In the genomic region with DNA sequence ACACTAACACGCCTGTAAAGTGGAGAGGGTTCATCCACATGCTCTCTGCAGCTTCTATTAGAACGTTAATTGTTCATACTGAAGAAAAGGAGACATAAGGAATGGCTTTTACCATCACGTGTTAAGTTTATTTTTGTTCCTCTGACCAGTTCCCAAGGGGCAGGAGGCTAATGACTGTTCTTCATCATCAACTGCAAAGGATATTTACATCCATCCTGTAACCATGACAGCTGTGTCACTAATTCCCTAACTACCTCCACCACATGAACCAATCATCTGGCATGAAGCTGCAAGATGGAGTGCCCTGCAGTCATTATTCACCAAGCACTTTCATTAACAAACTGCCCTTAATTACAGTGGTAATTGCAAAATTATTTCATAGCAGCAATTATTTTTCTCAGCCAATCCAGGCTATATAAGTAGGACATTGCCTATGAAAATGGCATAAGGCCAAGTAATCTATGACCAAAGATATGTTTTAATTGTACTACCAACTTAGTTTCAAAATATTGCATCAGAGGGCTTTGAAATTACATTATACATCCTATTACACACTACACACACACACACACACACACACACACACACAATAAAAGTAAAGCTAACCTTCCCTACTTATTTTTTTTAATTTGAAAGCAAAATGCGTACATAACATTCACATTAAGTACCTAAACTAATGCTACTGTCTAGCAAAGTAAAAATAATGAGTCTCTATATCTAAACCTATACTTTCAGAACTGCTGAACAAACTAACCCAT, we compare ENCODE assay signal across 16 cellular contexts.
A peak's percentile ranks its signal among the peaks of the same experiment; 100 is the strongest.
DNase-seq lines count a peak whose midpoint lies in the region; ATAC-seq and TF ChIP-seq lines count a peak whose summit lies in the region.
"Had no signal": no experiment of that assay in that cellular context is flagged by ENCODE, and none has a peak within 500 bp of the region (broad histone marks: within the 10 kb centered on the region; RNA-seq: fewer than 3 reads in every experiment).

No MANE protein-coding gene starts in this region.

- CTCF ChIA-PET in activated CD4-positive, alpha-beta T cell treated with anti-CD3 and anti-CD28 coated beads, Interleukin-2, amount 10 ng/mL, durations not matched to agents 7 days and 5 days (lab: Charles Lee), result no interaction called here

- WGBS in mesenchymal stem cell, result 50% methylated on average over 4 of the region's 4 CpGs

- peaks cover 5% of the 10 kb centered on the region for H3K27me3 Mint-ChIP-seq in activated CD4-positive, alpha-beta T cell treated with anti-CD3 and anti-CD28 coated beads, Interleukin-2, amount 10 ng/mL, durations not matched to agents 7 days and 5 days

- H3K14ac ChIP-seq in mesenchymal stem cell (ENCODE audit: low read length in 2 of 2), result no peak overlapping the region

- H3K4ac ChIP-seq in mesenchymal stem cell (ENCODE audit: low read depth in 1 of 2, low read length in 2 of 2), result no peak overlapping the region

- DNase-seq in Daoy (ENCODE audit: low read depth), result peak; percentile 11
- DNase-seq in NCI-H128 (lab: John Stamatoyannopoulos, UW; ENCODE audit: unreplicated experiment), result peak; percentile 35
- DNase-seq in NCI-H69 (lab: John Stamatoyannopoulos, UW), result peak; percentile 100
- peak; percentile 70 for DNase-seq in mesenchymal stem cell
- DNase-seq in activated CD4-positive, alpha-beta T cell treated with anti-CD3 and anti-CD28 coated beads, Interleukin-2, amount 10 ng/mL, durations not matched to agents 7 days and 5 days, result no peak
- DNase-seq in foreskin keratinocyte, result no peak
- DNase-seq in ecto neural progenitor cell (ENCODE audit: low spot score), result no peak
- DNase-seq: activated T-cell treated with anti-CD3 and anti-CD28 coated beads for 4 hours; islet precursor cell; NCI-H2081 treated with DMSO at 0.1 percent for 48 hours; psoas muscle; stimulated activated CD4-positive, alpha-beta T cell treated with anti-CD3 and anti-CD28 coated beads, Interleukin-12 subunit alpha, Interleukin-12 subunit beta, amount 100 ng/mL, for 4 hours had no signal

- POLR2A ChIA-PET in activated CD4-positive, alpha-beta T cell treated with anti-CD3 and anti-CD28 coated beads, Interleukin-2, amount 10 ng/mL, durations not matched to agents 7 days and 5 days (lab: Charles Lee), result no interaction called here

- H2BK120ac ChIP-seq in mesenchymal stem cell (ENCODE audit: low read depth, low read length), result no peak overlapping the region

- H3K9me3 ChIP-seq in mesenchymal stem cell (ENCODE audit: control insufficient read depth, low read length), result no peaks in the 10 kb centered on the region
- H3K9me3 ChIP-seq: psoas muscle had no signal

- H3K27me3 ChIP-seq in mesenchymal stem cell (ENCODE audit: control insufficient read depth in 1 of 2, insufficient read depth in 1 of 2, low read length in 2 of 2), result no peaks in the 10 kb centered on the region
- H3K27me3 ChIP-seq in foreskin keratinocyte, result no peaks in the 10 kb centered on the region

- H3K23ac ChIP-seq in mesenchymal stem cell (ENCODE audit: low read length in 2 of 2), result no peak overlapping the region

- no peak overlapping the region for H3K27ac Mint-ChIP-seq in activated CD4-positive, alpha-beta T cell treated with anti-CD3 and anti-CD28 coated beads, Interleukin-2, amount 10 ng/mL, durations not matched to agents 7 days and 5 days
- H3K27ac Mint-ChIP-seq: activated naive CD8-positive, alpha-beta T cell; stimulated activated effector memory CD8-positive, alpha-beta T cell treated with anti-CD3 and anti-CD28 coated beads, Interleukin-12 subunit alpha, Interleukin-12 subunit beta, amount 100 ng/mL, for 72 hours had no signal

- no peak overlapping the region for H2BK15ac ChIP-seq in mesenchymal stem cell (ENCODE audit: low read depth, poor library complexity, severe bottlenecking)

- ATAC-seq in foreskin keratinocyte (no peak), GM18861 (IDR thresholded peaks at IDR 0.05; ENCODE audit: unreplicated experiment) (no peak)
- ATAC-seq: psoas muscle; stimulated activated effector memory CD8-positive, alpha-beta T cell treated with anti-CD3 and anti-CD28 coated beads, Interleukin-12 subunit alpha, Interleukin-12 subunit beta, amount 100 ng/mL, for 72 hours had no signal

- H3K9ac ChIP-seq in mesenchymal stem cell (ENCODE audit: low read length), result no peak overlapping the region

- H4K91ac ChIP-seq in mesenchymal stem cell (ENCODE audit: low read length), result no peak overlapping the region

- H3K36me3 Mint-ChIP-seq in activated CD4-positive, alpha-beta T cell treated with anti-CD3 and anti-CD28 coated beads, Interleukin-2, amount 10 ng/mL, durations not matched to agents 7 days and 5 days (ENCODE audit: low read depth), result no peaks in the 10 kb centered on the region
- H3K36me3 Mint-ChIP-seq: activated naive CD8-positive, alpha-beta T cell; stimulated activated effector memory CD8-positive, alpha-beta T cell treated with anti-CD3 and anti-CD28 coated beads, Interleukin-12 subunit alpha, Interleukin-12 subunit beta, amount 100 ng/mL, for 72 hours had no signal

- H2AFZ ChIP-seq in mesenchymal stem cell (ENCODE audit: low read depth, low read length), result no peak overlapping the region

- no peaks in the 10 kb centered on the region for H3K9me3 Mint-ChIP-seq in activated CD4-positive, alpha-beta T cell treated with anti-CD3 and anti-CD28 coated beads, Interleukin-2, amount 10 ng/mL, durations not matched to agents 7 days and 5 days
- H3K9me3 Mint-ChIP-seq: nephron; stimulated activated effector memory CD8-positive, alpha-beta T cell treated with anti-CD3 and anti-CD28 coated beads, Interleukin-12 subunit alpha, Interleukin-12 subunit beta, amount 100 ng/mL, for 72 hours had no signal

- H2BK12ac ChIP-seq in mesenchymal stem cell (ENCODE audit: low read length in 2 of 2), result no peak overlapping the region

- H3K27ac ChIP-seq in mesenchymal stem cell (ENCODE audit: low read length, poor library complexity, severe bottlenecking) (no peak overlapping the region), foreskin keratinocyte (no peak overlapping the region)
- H3K27ac ChIP-seq: psoas muscle had no signal

- peaks cover 10% of the 10 kb centered on the region for H3K79me1 ChIP-seq in mesenchymal stem cell (replicated peaks; ENCODE audit: low read length, poor library complexity, severe bottlenecking)

- no peak for TF ChIP-seq CTCF in foreskin keratinocyte (conservative IDR thresholded peaks at IDR 0.05)

- H3K4me3 Mint-ChIP-seq in activated CD4-positive, alpha-beta T cell treated with anti-CD3 and anti-CD28 coated beads, Interleukin-2, amount 10 ng/mL, durations not matched to agents 7 days and 5 days, result no peak overlapping the region
- H3K4me3 Mint-ChIP-seq: activated naive CD8-positive, alpha-beta T cell; nephron; stimulated activated effector memory CD8-positive, alpha-beta T cell treated with anti-CD3 and anti-CD28 coated beads, Interleukin-12 subunit alpha, Interleukin-12 subunit beta, amount 100 ng/mL, for 72 hours had no signal

- H3K4me1 ChIP-seq in mesenchymal stem cell (ENCODE audit: control insufficient read depth, insufficient read depth, low read depth, low read length), result peaks cover 1% of the 10 kb centered on the region
- peaks cover 7% of the 10 kb centered on the region for H3K4me1 ChIP-seq in foreskin keratinocyte

- no peak overlapping the region for H4K8ac ChIP-seq in mesenchymal stem cell (ENCODE audit: low read length)

- no peak overlapping the region for H3K18ac ChIP-seq in mesenchymal stem cell (ENCODE audit: low read depth in 1 of 2, low read length in 2 of 2)

- no peak overlapping the region for H2AK5ac ChIP-seq in mesenchymal stem cell (ENCODE audit: low read length, severe bottlenecking)

- no peak overlapping the region for H2BK5ac ChIP-seq in mesenchymal stem cell (ENCODE audit: low read depth, low read length, poor library complexity, severe bottlenecking)

- no peak overlapping the region for H3K4me2 ChIP-seq in mesenchymal stem cell (ENCODE audit: low read length, poor library complexity, severe bottlenecking)

- H3K4me3 ChIP-seq in mesenchymal stem cell (ENCODE audit: insufficient read depth in 1 of 2, low read depth in 1 of 2, low read length in 2 of 2), result no peak overlapping the region
- H3K4me3 ChIP-seq: psoas muscle had no signal

- no peaks in the 10 kb centered on the region for H3K4me1 Mint-ChIP-seq in activated CD4-positive, alpha-beta T cell treated with anti-CD3 and anti-CD28 coated beads, Interleukin-2, amount 10 ng/mL, durations not matched to agents 7 days and 5 days
- H3K4me1 Mint-ChIP-seq: stimulated activated effector memory CD8-positive, alpha-beta T cell treated with anti-CD3 and anti-CD28 coated beads, Interleukin-12 subunit alpha, Interleukin-12 subunit beta, amount 100 ng/mL, for 72 hours had no signal

- no peaks in the 10 kb centered on the region for H3K36me3 ChIP-seq in mesenchymal stem cell (ENCODE audit: control insufficient read depth in 1 of 2, insufficient read depth in 2 of 2, low read depth in 1 of 2, low read length in 2 of 2)

Comparison
In these comparisons a context has a peak if more than half of its experiments do, and no peak if none do; other contexts are left out.
1. DNase-seq: peak in Daoy (single experiment), NCI-H128 (single experiment), NCI-H69 (single experiment) and mesenchymal stem cell (single experiment); none in activated CD4-positive, alpha-beta T cell treated with anti-CD3 and anti-CD28 coated beads, Interleukin-2, amount 10 ng/mL, durations not matched to agents 7 days and 5 days (single experiment), foreskin keratinocyte (0 of 2) and ecto neural progenitor cell (single experiment).